In genomic region chr9:127543973-127544533, GRCh38 we compare ENCODE assay signal across 14 cellular contexts.
DNase-seq lines count a peak whose midpoint lies in the region; ATAC-seq, FAIRE-seq and TF ChIP-seq lines count a peak whose summit lies in the region.
"Had no signal": no experiment of that assay in that cellular context is flagged by ENCODE, and none has a peak within 500 bp of the region (broad histone marks: within the 10 kb centered on the region; RNA-seq: fewer than 3 reads in every experiment).

No MANE protein-coding gene starts in this region.

- no peaks in the 10 kb centered on the region for H3K9me3 ChIP-seq in H1 (ENCODE audit: insufficient read depth in 2 of 2, low read depth in 1 of 2, low read length in 1 of 2)
- no peaks in the 10 kb centered on the region for H3K9me3 ChIP-seq in osteoblast (ENCODE audit: low read depth, low read length)
- H3K9me3 ChIP-seq: BLaER1 had no signal

- no peak overlapping the region for H2BK15ac ChIP-seq in H1 (ENCODE audit: low read length)

- H2BK12ac ChIP-seq in H1 (ENCODE audit: low read depth, low read length) = no peak overlapping the region

- no peaks in the 10 kb centered on the region for H3K9me3 Mint-ChIP-seq in WTC11
- H3K9me3 Mint-ChIP-seq in type B pancreatic cell = no peaks in the 10 kb centered on the region
- no peaks in the 10 kb centered on the region for H3K9me3 Mint-ChIP-seq in stimulated activated naive B cell treated with anti-CD40 and anti-IgM and Interleukin-4, amounts not matched to agents 10 μg/mL and 1 μg/mL and 100 μg/mL, for 72 hours

- no peak for FAIRE-seq in H1 (lab: Jason Lieb, UNC)

- DNase-seq in WTC11 (ENCODE audit: low spot score) (no peak), H1 (ENCODE audit: low read depth in 1 of 2, low spot score in 2 of 2) (no peak), osteoblast (ENCODE audit: insufficient read length, low spot score, missing footprints) (peak; percentile 26), type B pancreatic cell (ENCODE audit: extremely low spot score, unreplicated experiment) (no peak), GM13977 (ENCODE audit: low spot score) (no peak), NCI-H2171 treated with DMSO at 0.1 percent for 48 hours (lab: John Stamatoyannopoulos, UW) (no peak)
- no peak for DNase-seq in stimulated activated naive B cell treated with anti-CD40 and anti-IgM and Interleukin-4, amounts not matched to agents 10 μg/mL and 1 μg/mL and 100 μg/mL, for 72 hours
- DNase-seq: activated gamma-delta T cell, HCEC 1CT, NCI-H146, NCI-H345, T-helper 1 cell had no signal

- H3K27me3 Mint-ChIP-seq in WTC11 (ENCODE audit: low read depth) (no peaks in the 10 kb centered on the region), type B pancreatic cell (no peaks in the 10 kb centered on the region)
- peaks cover 9 to 12% of the 10 kb centered on the region in 2 donors for H3K27me3 Mint-ChIP-seq in stimulated activated naive B cell treated with anti-CD40 and anti-IgM and Interleukin-4, amounts not matched to agents 10 μg/mL and 1 μg/mL and 100 μg/mL, for 72 hours
- H3K27me3 Mint-ChIP-seq: progenitor cell of endocrine pancreas had no signal

- CTCF ChIA-PET in WTC11 (lab: Charles Lee) = interaction anchor here (1.5 kb wide), 1 partner anchor 18 kb away, joined by 5 read pairs; no protein-coding TSS in a partner anchor
- CTCF ChIA-PET in H1 (lab: Charles Lee; ENCODE audit: partially characterized antibody) = interaction anchor here (0.8 to 3.3 kb wide), 9 partner anchors 11 to 46 kb away, joined by 3 to 22 read pairs (median 4); no protein-coding TSS in a partner anchor

- H3K14ac ChIP-seq in H1 (ENCODE audit: insufficient read length) = no peak overlapping the region

- no peak overlapping the region for H3K9ac ChIP-seq in H1 (replicated peaks in 1 of 4; ENCODE audit: extremely low read depth in 1 of 4, low read depth in 3 of 4, low read length in 3 of 4)

- H3K36me3 ChIP-seq in H1 (ENCODE audit: control insufficient read depth in 2 of 4, insufficient read depth in 4 of 4, low read length in 3 of 4) = no peaks in the 10 kb centered on the region
- H3K36me3 ChIP-seq in osteoblast (ENCODE audit: insufficient read depth, low read length) = peaks cover 23% of the 10 kb centered on the region
- H3K36me3 ChIP-seq: BLaER1 had no signal

- H3K4me1 Mint-ChIP-seq in WTC11 = peaks cover 15% of the 10 kb centered on the region
- peaks cover 38% of the 10 kb centered on the region for H3K4me1 Mint-ChIP-seq in type B pancreatic cell (ENCODE audit: unreplicated experiment)
- no peaks in the 10 kb centered on the region for H3K4me1 Mint-ChIP-seq in stimulated activated naive B cell treated with anti-CD40 and anti-IgM and Interleukin-4, amounts not matched to agents 10 μg/mL and 1 μg/mL and 100 μg/mL, for 72 hours

- no peak overlapping the region for H2AK5ac ChIP-seq in H1 (ENCODE audit: low read depth, low read length)

- H4K8ac ChIP-seq in H1 (ENCODE audit: extremely low read depth, insufficient read depth, low read length) = no peak overlapping the region

- no peak overlapping the region for H3K27ac ChIP-seq in H1 (ENCODE audit: low read depth, low read length)
- peak overlapping the region; percentile 92 for H3K27ac ChIP-seq in osteoblast (ENCODE audit: low read depth, low read length)
- H3K27ac ChIP-seq: BLaER1 had no signal

- H2BK5ac ChIP-seq in H1 (ENCODE audit: low read depth, low read length) = no peak overlapping the region; the same call in 1 of the 2 replicates

- 93% methylated on average over 6 of the region's 6 CpGs; no CpG with 5 or more reads in 1 of the 2 experiments for WGBS in H1 (ENCODE audit: extremely low coverage in 1 of 2, insufficient coverage in 1 of 2, insufficient read length in 1 of 2, insufficient replicate concordance in 2 of 2, low coverage in 1 of 2, low lambda C conversion rate in 2 of 2, missing lambda C conversion rate in 1 of 2), 2 experiments

- peaks cover 2% of the 10 kb centered on the region; the same call in 1 of the 2 replicates for H3K23me2 ChIP-seq in H1 (ENCODE audit: low read depth, low read length)

- no peak overlapping the region for H4K5ac ChIP-seq in H1 (ENCODE audit: insufficient read length, low read depth, low read length)

- H3K36me3 Mint-ChIP-seq in WTC11 (no peaks in the 10 kb centered on the region), type B pancreatic cell (peaks cover 15% of the 10 kb centered on the region)
- H3K36me3 Mint-ChIP-seq in stimulated activated naive B cell treated with anti-CD40 and anti-IgM and Interleukin-4, amounts not matched to agents 10 μg/mL and 1 μg/mL and 100 μg/mL, for 72 hours = no peaks in the 10 kb centered on the region

- H3K4me3 ChIP-seq in H1 (ENCODE audit: extremely low read depth in 1 of 4, insufficient read depth in 2 of 4, low read depth in 3 of 4, low read length in 4 of 4) (no peak overlapping the region), osteoblast (ENCODE audit: insufficient read depth, low read length) (no peak overlapping the region)
- H3K4me3 ChIP-seq: BLaER1 had no signal

- H2BK20ac ChIP-seq in H1 (ENCODE audit: low read length) = 0 out of 2 replicates have a peak overlapping the region, but pooled peaks have one; percentile 34

- H2BK120ac ChIP-seq in H1 (replicated peaks; ENCODE audit: low read depth, low read length) = no peak overlapping the region

- POLR2A ChIA-PET in WTC11 (lab: Charles Lee) = interaction anchor here (1.0 kb wide), 1 partner anchor 59 kb away, joined by 6 read pairs; no protein-coding TSS in a partner anchor
- POLR2A ChIA-PET in H1 (lab: Charles Lee; ENCODE audit: partially characterized antibody) = interaction anchor here (0.8 to 1.5 kb wide), 3 partner anchors 11 to 18 kb away, joined by 3 to 5 read pairs (median 3); no protein-coding TSS in a partner anchor

- no peak for TF ChIP-seq POLR2A in H1 (IDR thresholded peaks at IDR 0.05; ENCODE audit: control extremely low read depth in 1 of 2, low read depth in 2 of 2, low read length in 2 of 2)

- peaks cover 37% of the 10 kb centered on the region for H3K79me1 ChIP-seq in H1 (ENCODE audit: low read depth, low read length)

- H3K4ac ChIP-seq in H1 (replicated peaks; ENCODE audit: insufficient read length, low read depth, low read length) = no peak overlapping the region

- H3K56ac ChIP-seq in H1 (replicated peaks; ENCODE audit: insufficient read length, low read depth, low read length) = no peak overlapping the region

- no peak overlapping the region for H3K18ac ChIP-seq in H1 (ENCODE audit: extremely low read depth, low read length)

- TF ChIP-seq CTCF in WTC11 (IDR thresholded peaks at IDR 0.05) (no peak), H1 (IDR thresholded peaks at IDR 0.05; ENCODE audit: control extremely low read depth in 1 of 3, insufficient read depth in 1 of 3, low read depth in 1 of 3, low read length in 3 of 3) (no peak), osteoblast (IDR thresholded peaks at IDR 0.05; ENCODE audit: extremely low read depth, low read depth, low read length) (no peak), type B pancreatic cell (conservative IDR thresholded peaks at IDR 0.05) (no peak), GM13977 (IDR thresholded peaks at IDR 0.05; ENCODE audit: extremely low read depth, insufficient read depth, missing control alignments) (no peak)

- no peak for ATAC-seq in WTC11
- no peak for ATAC-seq in stimulated activated naive B cell treated with anti-CD40 and anti-IgM and Interleukin-4, amounts not matched to agents 10 μg/mL and 1 μg/mL and 100 μg/mL, for 72 hours (replicated peaks)

- H3K4me2 ChIP-seq in H1 (ENCODE audit: insufficient read depth in 1 of 2, low read depth in 2 of 2, low read length in 2 of 2) = no peak overlapping the region
- peak overlapping the region; percentile 49 for H3K4me2 ChIP-seq in osteoblast (ENCODE audit: insufficient read depth, low read length)

- H2AFZ ChIP-seq in H1 (ENCODE audit: low read length) = no peak overlapping the region
- no peak overlapping the region for H2AFZ ChIP-seq in osteoblast (ENCODE audit: low read length)

- H3K27me3 ChIP-seq in H1 (replicated peaks in 1 of 4; ENCODE audit: control insufficient read depth in 3 of 4, extremely low read depth in 1 of 4, insufficient read depth in 3 of 4, low read length in 3 of 4) (no peaks in the 10 kb centered on the region), osteoblast (ENCODE audit: insufficient read depth, low read length) (no peaks in the 10 kb centered on the region)
- H3K27me3 ChIP-seq: BLaER1 had no signal

- peaks cover 0 to 38% of the 10 kb centered on the region in 2 experiments; a peak in 2 of 4 replicates for H3K79me2 ChIP-seq in H1 (ENCODE audit: control insufficient read depth in 1 of 2, insufficient read depth in 2 of 2, low read length in 2 of 2)
- H3K79me2 ChIP-seq in osteoblast (ENCODE audit: insufficient read depth, low read length) = peaks cover 97% of the 10 kb centered on the region

- H4K20me1 ChIP-seq in H1 (replicated peaks in 1 of 2; ENCODE audit: control insufficient read depth in 1 of 2, insufficient read depth in 2 of 2, low read length in 2 of 2) = peaks cover 8 to 17% of the 10 kb centered on the region in 2 experiments
- H4K20me1 ChIP-seq in osteoblast (ENCODE audit: insufficient read depth, low read length) = peaks cover 70% of the 10 kb centered on the region

- no peak for TF ChIP-seq RAD21 in H1 (IDR thresholded peaks at IDR 0.05 in 1 of 2, conservative IDR thresholded peaks at IDR 0.05 in 1 of 2; ENCODE audit: low read depth in 2 of 2, low read length in 2 of 2)

- H3K23ac ChIP-seq in H1 (ENCODE audit: insufficient read length) = no peak overlapping the region

- TF ChIP-seq EP300 in H1 (IDR thresholded peaks at IDR 0.05; ENCODE audit: borderline replicate concordance in 1 of 2, low read depth in 2 of 2, low read length in 2 of 2) = no peak

- H3K4me3 Mint-ChIP-seq in WTC11 = no peak overlapping the region
- H3K4me3 Mint-ChIP-seq in type B pancreatic cell = no peak overlapping the region
- no peak overlapping the region for H3K4me3 Mint-ChIP-seq in stimulated activated naive B cell treated with anti-CD40 and anti-IgM and Interleukin-4, amounts not matched to agents 10 μg/mL and 1 μg/mL and 100 μg/mL, for 72 hours

- H3K27ac Mint-ChIP-seq in WTC11 (peak overlapping the region; percentile 69; the same call in 1 of the 2 replicates), type B pancreatic cell (peak overlapping the region; percentile 89)
- H3K27ac Mint-ChIP-seq in stimulated activated naive B cell treated with anti-CD40 and anti-IgM and Interleukin-4, amounts not matched to agents 10 μg/mL and 1 μg/mL and 100 μg/mL, for 72 hours = no peak overlapping the region

- H4K91ac ChIP-seq in H1 (replicated peaks; ENCODE audit: insufficient read length, low read length) = no peak overlapping the region

- in situ Hi-C loops in GM13977 (cut with MboI; ENCODE audit: low pct_unique_long_range_greater_than_20kb, low sequenced_read_pairs, unreplicated experiment) = no loop called here

- H3K4me1 ChIP-seq in H1 (replicated peaks in 1 of 4; ENCODE audit: control insufficient read depth in 3 of 4, insufficient read depth in 4 of 4, low read length in 3 of 4) (peaks cover 0 to 21% (median 8%) of the 10 kb centered on the region in 4 experiments; a peak in 5 of 7 replicates), osteoblast (ENCODE audit: insufficient read depth, low read length) (peaks cover 74% of the 10 kb centered on the region)

TF ChIP-seq in WTC11, 78 proteins besides CTCF, POLR2A, EP300 and RAD21 (continues in another document):
- no peak for TF ChIP-seq RORB (CRISPR knock-in tag; IDR thresholded peaks at IDR 0.05)

TF ChIP-seq in H1, 55 proteins besides CTCF, POLR2A, EP300 and RAD21 (continues in another document):
- TF ChIP-seq ASH2L (IDR thresholded peaks at IDR 0.05; ENCODE audit: low read length) = no peak
- TF ChIP-seq RBBP5 (IDR thresholded peaks at IDR 0.05; ENCODE audit: borderline replicate concordance, low read depth, low read length) = no peak
